Comparison of ENCODE assay signal across 1 cellular context in the genomic region with DNA sequence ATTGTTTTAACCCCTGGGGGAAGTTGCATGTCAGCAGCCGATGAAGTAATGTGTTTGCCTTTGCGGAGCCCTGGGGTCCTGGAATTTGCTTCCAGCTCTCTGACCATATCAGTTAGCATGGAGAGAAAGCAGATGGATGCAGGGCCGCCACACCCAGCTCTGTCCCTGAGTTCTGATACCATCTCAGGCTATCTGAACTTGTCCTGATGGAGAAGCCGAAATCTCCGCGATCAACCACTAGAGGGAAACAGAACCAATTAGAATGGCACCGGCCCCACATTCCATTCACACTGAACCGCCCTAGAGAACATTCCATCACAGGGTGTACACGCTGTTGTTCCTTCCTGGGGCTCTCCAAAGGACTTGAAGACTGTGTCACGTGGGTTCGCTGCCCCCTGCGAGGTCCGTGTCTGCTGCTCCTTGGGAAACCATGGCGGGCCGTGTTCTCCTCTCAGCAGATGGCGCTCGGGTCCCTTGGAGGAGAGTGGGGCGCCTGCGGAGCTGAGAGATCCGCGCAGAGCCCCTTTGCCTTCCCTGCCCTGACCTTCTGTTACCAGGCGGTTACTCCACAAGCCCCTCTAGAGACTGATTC.
TF ChIP-seq lines count a peak whose summit lies in the region.

No MANE protein-coding gene starts in this region.

TF ChIP-seq in HepG2, 621 proteins besides CTCF, POLR2A, EP300 and RAD21 (continued from another document and continues in another):
- TF ChIP-seq CSRNP2 (CRISPR knock-in tag; conservative IDR thresholded peaks at IDR 0.05; ENCODE audit: low read depth), result no peak
- no peak; the same call in 1 of the 2 replicates for TF ChIP-seq FOXO1 (CRISPR knock-in tag; IDR thresholded peaks at IDR 0.05)
- TF ChIP-seq ZNF569 (CRISPR knock-in tag; IDR thresholded peaks at IDR 0.05; ENCODE audit: borderline replicate concordance), result no peak
- TF ChIP-seq MEIS2 (CRISPR knock-in tag; IDR thresholded peaks at IDR 0.05), result no peak
- TF ChIP-seq ERF (CRISPR knock-in tag; IDR thresholded peaks at IDR 0.05), result 0 out of 2 replicates have a peak, but pooled peaks have one; percentile 27
- TF ChIP-seq MNT (IDR thresholded peaks at IDR 0.05), result no peak
- TF ChIP-seq ZNF101 (CRISPR knock-in tag; IDR thresholded peaks at IDR 0.05; ENCODE audit: borderline replicate concordance, low read depth), result no peak
- TF ChIP-seq, protein P1, sequence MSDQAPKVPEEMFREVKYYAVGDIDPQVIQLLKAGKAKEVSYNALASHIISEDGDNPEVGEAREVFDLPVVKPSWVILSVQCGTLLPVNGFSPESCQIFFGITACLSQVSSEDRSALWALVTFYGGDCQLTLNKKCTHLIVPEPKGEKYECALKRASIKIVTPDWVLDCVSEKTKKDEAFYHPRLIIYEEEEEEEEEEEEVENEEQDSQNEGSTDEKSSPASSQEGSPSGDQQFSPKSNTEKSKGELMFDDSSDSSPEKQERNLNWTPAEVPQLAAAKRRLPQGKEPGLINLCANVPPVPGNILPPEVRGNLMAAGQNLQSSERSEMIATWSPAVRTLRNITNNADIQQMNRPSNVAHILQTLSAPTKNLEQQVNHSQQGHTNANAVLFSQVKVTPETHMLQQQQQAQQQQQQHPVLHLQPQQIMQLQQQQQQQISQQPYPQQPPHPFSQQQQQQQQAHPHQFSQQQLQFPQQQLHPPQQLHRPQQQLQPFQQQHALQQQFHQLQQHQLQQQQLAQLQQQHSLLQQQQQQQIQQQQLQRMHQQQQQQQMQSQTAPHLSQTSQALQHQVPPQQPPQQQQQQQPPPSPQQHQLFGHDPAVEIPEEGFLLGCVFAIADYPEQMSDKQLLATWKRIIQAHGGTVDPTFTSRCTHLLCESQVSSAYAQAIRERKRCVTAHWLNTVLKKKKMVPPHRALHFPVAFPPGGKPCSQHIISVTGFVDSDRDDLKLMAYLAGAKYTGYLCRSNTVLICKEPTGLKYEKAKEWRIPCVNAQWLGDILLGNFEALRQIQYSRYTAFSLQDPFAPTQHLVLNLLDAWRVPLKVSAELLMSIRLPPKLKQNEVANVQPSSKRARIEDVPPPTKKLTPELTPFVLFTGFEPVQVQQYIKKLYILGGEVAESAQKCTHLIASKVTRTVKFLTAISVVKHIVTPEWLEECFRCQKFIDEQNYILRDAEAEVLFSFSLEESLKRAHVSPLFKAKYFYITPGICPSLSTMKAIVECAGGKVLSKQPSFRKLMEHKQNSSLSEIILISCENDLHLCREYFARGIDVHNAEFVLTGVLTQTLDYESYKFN (CRISPR knock-in tag; conservative IDR thresholded peaks at IDR 0.05), result no peak
- no peak for TF ChIP-seq MXI1 (IDR thresholded peaks at IDR 0.05; ENCODE audit: borderline replicate concordance, low read depth, low read length)
- TF ChIP-seq, protein P2, sequence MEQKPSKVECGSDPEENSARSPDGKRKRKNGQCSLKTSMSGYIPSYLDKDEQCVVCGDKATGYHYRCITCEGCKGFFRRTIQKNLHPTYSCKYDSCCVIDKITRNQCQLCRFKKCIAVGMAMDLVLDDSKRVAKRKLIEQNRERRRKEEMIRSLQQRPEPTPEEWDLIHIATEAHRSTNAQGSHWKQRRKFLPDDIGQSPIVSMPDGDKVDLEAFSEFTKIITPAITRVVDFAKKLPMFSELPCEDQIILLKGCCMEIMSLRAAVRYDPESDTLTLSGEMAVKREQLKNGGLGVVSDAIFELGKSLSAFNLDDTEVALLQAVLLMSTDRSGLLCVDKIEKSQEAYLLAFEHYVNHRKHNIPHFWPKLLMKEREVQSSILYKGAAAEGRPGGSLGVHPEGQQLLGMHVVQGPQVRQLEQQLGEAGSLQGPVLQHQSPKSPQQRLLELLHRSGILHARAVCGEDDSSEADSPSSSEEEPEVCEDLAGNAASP (CRISPR knock-in tag; IDR thresholded peaks at IDR 0.05; ENCODE audit: borderline replicate concordance), result no peak
- TF ChIP-seq RCOR2 (CRISPR knock-in tag; IDR thresholded peaks at IDR 0.05), result no peak
- TF ChIP-seq ZNF557 (CRISPR knock-in tag; IDR thresholded peaks at IDR 0.05), result 0 out of 2 replicates have a peak, but pooled peaks have one; percentile 26
- no peak for TF ChIP-seq TCF7 (IDR thresholded peaks at IDR 0.05; ENCODE audit: low read depth)
- TF ChIP-seq, protein P3, sequence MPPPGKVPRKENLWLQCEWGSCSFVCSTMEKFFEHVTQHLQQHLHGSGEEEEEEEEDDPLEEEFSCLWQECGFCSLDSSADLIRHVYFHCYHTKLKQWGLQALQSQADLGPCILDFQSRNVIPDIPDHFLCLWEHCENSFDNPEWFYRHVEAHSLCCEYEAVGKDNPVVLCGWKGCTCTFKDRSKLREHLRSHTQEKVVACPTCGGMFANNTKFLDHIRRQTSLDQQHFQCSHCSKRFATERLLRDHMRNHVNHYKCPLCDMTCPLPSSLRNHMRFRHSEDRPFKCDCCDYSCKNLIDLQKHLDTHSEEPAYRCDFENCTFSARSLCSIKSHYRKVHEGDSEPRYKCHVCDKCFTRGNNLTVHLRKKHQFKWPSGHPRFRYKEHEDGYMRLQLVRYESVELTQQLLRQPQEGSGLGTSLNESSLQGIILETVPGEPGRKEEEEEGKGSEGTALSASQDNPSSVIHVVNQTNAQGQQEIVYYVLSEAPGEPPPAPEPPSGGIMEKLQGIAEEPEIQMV (CRISPR knock-in tag; IDR thresholded peaks at IDR 0.05; ENCODE audit: low read depth), result peak; percentile 58; the same call in 1 of the 2 replicates
- no peak for TF ChIP-seq ZNF746 (CRISPR knock-in tag; IDR thresholded peaks at IDR 0.05)
- no peak for TF ChIP-seq TAF1 (CRISPR knock-in tag; IDR thresholded peaks at IDR 0.05)
- no peak for TF ChIP-seq GPBP1L1 (CRISPR knock-in tag; IDR thresholded peaks at IDR 0.05)
- TF ChIP-seq JUN (CRISPR knock-in tag; IDR thresholded peaks at IDR 0.05), result no peak
- TF ChIP-seq, protein P4, sequence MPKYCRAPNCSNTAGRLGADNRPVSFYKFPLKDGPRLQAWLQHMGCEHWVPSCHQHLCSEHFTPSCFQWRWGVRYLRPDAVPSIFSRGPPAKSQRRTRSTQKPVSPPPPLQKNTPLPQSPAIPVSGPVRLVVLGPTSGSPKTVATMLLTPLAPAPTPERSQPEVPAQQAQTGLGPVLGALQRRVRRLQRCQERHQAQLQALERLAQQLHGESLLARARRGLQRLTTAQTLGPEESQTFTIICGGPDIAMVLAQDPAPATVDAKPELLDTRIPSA (CRISPR knock-in tag; IDR thresholded peaks at IDR 0.05; ENCODE audit: borderline replicate concordance), result 0 out of 2 replicates have a peak, but pooled peaks have one; percentile 61
- no peak for TF ChIP-seq SUZ12 (IDR thresholded peaks at IDR 0.05; ENCODE audit: low read depth, low read length)
- TF ChIP-seq MTF2 (CRISPR knock-in tag; IDR thresholded peaks at IDR 0.05; ENCODE audit: borderline replicate concordance), result no peak
- TF ChIP-seq ARNT2 (CRISPR knock-in tag; IDR thresholded peaks at IDR 0.05; ENCODE audit: low read depth), result no peak
- TF ChIP-seq TBP (CRISPR knock-in tag; IDR thresholded peaks at IDR 0.05), result no peak
- TF ChIP-seq TAF15 (IDR thresholded peaks at IDR 0.05; ENCODE audit: low read depth, low read length, poor library complexity, severe bottlenecking), result no peak
- peak; percentile 72; the same call in 1 of the 2 replicates for TF ChIP-seq SMAD1 (CRISPR knock-in tag; IDR thresholded peaks at IDR 0.05; ENCODE audit: borderline replicate concordance, low read depth)
- peak; percentile 52; the same call in 1 of the 2 replicates for TF ChIP-seq MED1 (CRISPR knock-in tag; IDR thresholded peaks at IDR 0.05)
- no peak for TF ChIP-seq SIN3B (IDR thresholded peaks at IDR 0.05; ENCODE audit: low read length)
- no peak for TF ChIP-seq AHR (CRISPR knock-in tag; IDR thresholded peaks at IDR 0.05)
- no peak for TF ChIP-seq MEF2D (CRISPR knock-in tag; IDR thresholded peaks at IDR 0.05)
- no peak for TF ChIP-seq CREM (IDR thresholded peaks at IDR 0.05)
- TF ChIP-seq CREM (CRISPR knock-in tag; IDR thresholded peaks at IDR 0.05), result no peak
- no peak for TF ChIP-seq ZEB1 (IDR thresholded peaks at IDR 0.05; ENCODE audit: insufficient replicate concordance, low read depth)
- no peak for TF ChIP-seq ZNF891 (CRISPR knock-in tag; IDR thresholded peaks at IDR 0.05)
- TF ChIP-seq KMT2B (CRISPR knock-in tag; IDR thresholded peaks at IDR 0.05), result no peak
- peak; percentile 55 for TF ChIP-seq ZNF883 (CRISPR knock-in tag; IDR thresholded peaks at IDR 0.05; ENCODE audit: not compliant biosample characterization)
- no peak for TF ChIP-seq BCL6 (CRISPR knock-in tag; IDR thresholded peaks at IDR 0.05)
- no peak for TF ChIP-seq PLRG1 (conservative IDR thresholded peaks at IDR 0.05)
- TF ChIP-seq MLLT10 (CRISPR knock-in tag; IDR thresholded peaks at IDR 0.05), result no peak
- TF ChIP-seq ZNF205 (CRISPR knock-in tag; IDR thresholded peaks at IDR 0.05), result no peak
- TF ChIP-seq ZNF589 (CRISPR knock-in tag; conservative IDR thresholded peaks at IDR 0.05), result no peak
- TF ChIP-seq CBX2 (IDR thresholded peaks at IDR 0.05; ENCODE audit: low read depth, low read length), result no peak
- TF ChIP-seq CBX2 (CRISPR knock-in tag; IDR thresholded peaks at IDR 0.05; ENCODE audit: low read depth), result no peak
- TF ChIP-seq SAP130 (CRISPR knock-in tag; IDR thresholded peaks at IDR 0.05; ENCODE audit: low read depth), result peak; percentile 42
- no peak for TF ChIP-seq ZNF460 (CRISPR knock-in tag; IDR thresholded peaks at IDR 0.05; ENCODE audit: borderline replicate concordance)
- TF ChIP-seq RARG (CRISPR knock-in tag; IDR thresholded peaks at IDR 0.05; ENCODE audit: low read depth), result no peak
- TF ChIP-seq NFE2 (CRISPR knock-in tag; IDR thresholded peaks at IDR 0.05), result no peak
- TF ChIP-seq ISX (CRISPR knock-in tag; conservative IDR thresholded peaks at IDR 0.05), result no peak
- TF ChIP-seq HOXA7 (CRISPR knock-in tag; IDR thresholded peaks at IDR 0.05), result no peak
- no peak for TF ChIP-seq ZNF253 (CRISPR knock-in tag; IDR thresholded peaks at IDR 0.05; ENCODE audit: borderline replicate concordance)
- no peak for TF ChIP-seq NFKBIZ (CRISPR knock-in tag; IDR thresholded peaks at IDR 0.05)
- no peak for TF ChIP-seq ZNF761 (CRISPR knock-in tag; conservative IDR thresholded peaks at IDR 0.05)
- no peak for TF ChIP-seq ZNF24 (IDR thresholded peaks at IDR 0.05)
- no peak for TF ChIP-seq ZNF552 (CRISPR knock-in tag; IDR thresholded peaks at IDR 0.05; ENCODE audit: borderline replicate concordance)
- TF ChIP-seq, protein P5, sequence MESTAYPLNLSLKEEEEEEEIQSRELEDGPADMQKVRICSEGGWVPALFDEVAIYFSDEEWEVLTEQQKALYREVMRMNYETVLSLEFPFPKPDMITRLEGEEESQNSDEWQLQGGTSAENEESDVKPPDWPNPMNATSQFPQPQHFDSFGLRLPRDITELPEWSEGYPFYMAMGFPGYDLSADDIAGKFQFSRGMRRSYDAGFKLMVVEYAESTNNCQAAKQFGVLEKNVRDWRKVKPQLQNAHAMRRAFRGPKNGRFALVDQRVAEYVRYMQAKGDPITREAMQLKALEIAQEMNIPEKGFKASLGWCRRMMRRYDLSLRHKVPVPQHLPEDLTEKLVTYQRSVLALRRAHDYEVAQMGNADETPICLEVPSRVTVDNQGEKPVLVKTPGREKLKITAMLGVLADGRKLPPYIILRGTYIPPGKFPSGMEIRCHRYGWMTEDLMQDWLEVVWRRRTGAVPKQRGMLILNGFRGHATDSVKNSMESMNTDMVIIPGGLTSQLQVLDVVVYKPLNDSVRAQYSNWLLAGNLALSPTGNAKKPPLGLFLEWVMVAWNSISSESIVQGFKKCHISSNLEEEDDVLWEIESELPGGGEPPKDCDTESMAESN (CRISPR knock-in tag; conservative IDR thresholded peaks at IDR 0.05), result no peak
- TF ChIP-seq MIER2 (CRISPR knock-in tag; IDR thresholded peaks at IDR 0.05), result no peak
- no peak for TF ChIP-seq ZBTB25 (CRISPR knock-in tag; IDR thresholded peaks at IDR 0.05)
